In genomic region chr18:48263913-48264506, GRCh38 we compare ENCODE assay signal across 1 cellular context.
TF ChIP-seq lines count a peak whose summit lies in the region.

No MANE protein-coding gene starts in this region.

TF ChIP-seq in SK-N-SH, 30 proteins besides CTCF, POLR2A, EP300 and RAD21 (continued from another document):
- TF ChIP-seq MXI1 (IDR thresholded peaks at IDR 0.05; ENCODE audit: low read depth, low read length), result peak; percentile 25; the same call in 1 of the 2 replicates
- no peak for TF ChIP-seq NRF1 (IDR thresholded peaks at IDR 0.05; ENCODE audit: low read depth, low read length)
- no peak for TF ChIP-seq MEF2A (IDR thresholded peaks at IDR 0.05; ENCODE audit: borderline replicate concordance, low read depth)
- no peak for TF ChIP-seq RXRA (IDR thresholded peaks at IDR 0.05; ENCODE audit: borderline replicate concordance, low read depth)
- TF ChIP-seq YY1 (IDR thresholded peaks at IDR 0.05; ENCODE audit: low read depth), result no peak
- TF ChIP-seq FOXJ3 (CRISPR knock-in tag; IDR thresholded peaks at IDR 0.05), result peak; percentile 25; the same call in 1 of the 2 replicates
- TF ChIP-seq, protein P1, sequence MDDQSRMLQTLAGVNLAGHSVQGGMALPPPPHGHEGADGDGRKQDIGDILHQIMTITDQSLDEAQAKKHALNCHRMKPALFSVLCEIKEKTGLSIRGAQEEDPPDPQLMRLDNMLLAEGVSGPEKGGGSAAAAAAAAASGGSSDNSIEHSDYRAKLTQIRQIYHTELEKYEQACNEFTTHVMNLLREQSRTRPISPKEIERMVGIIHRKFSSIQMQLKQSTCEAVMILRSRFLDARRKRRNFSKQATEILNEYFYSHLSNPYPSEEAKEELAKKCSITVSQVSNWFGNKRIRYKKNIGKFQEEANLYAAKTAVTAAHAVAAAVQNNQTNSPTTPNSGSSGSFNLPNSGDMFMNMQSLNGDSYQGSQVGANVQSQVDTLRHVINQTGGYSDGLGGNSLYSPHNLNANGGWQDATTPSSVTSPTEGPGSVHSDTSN (IDR thresholded peaks at IDR 0.05), result no peak
- no peak for TF ChIP-seq ZBTB33 (IDR thresholded peaks at IDR 0.05; ENCODE audit: borderline replicate concordance, low read depth)
- TF ChIP-seq GATA2 (CRISPR knock-in tag; IDR thresholded peaks at IDR 0.05), result no peak
- TF ChIP-seq REST (IDR thresholded peaks at IDR 0.05; ENCODE audit: low read depth, low read length), result no peak
- TF ChIP-seq, protein P2, sequence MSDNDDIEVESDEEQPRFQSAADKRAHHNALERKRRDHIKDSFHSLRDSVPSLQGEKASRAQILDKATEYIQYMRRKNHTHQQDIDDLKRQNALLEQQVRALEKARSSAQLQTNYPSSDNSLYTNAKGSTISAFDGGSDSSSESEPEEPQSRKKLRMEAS (IDR thresholded peaks at IDR 0.05; ENCODE audit: low read depth), result no peak
